ENCODE assay signal across 1 cellular context in the genomic region with DNA sequence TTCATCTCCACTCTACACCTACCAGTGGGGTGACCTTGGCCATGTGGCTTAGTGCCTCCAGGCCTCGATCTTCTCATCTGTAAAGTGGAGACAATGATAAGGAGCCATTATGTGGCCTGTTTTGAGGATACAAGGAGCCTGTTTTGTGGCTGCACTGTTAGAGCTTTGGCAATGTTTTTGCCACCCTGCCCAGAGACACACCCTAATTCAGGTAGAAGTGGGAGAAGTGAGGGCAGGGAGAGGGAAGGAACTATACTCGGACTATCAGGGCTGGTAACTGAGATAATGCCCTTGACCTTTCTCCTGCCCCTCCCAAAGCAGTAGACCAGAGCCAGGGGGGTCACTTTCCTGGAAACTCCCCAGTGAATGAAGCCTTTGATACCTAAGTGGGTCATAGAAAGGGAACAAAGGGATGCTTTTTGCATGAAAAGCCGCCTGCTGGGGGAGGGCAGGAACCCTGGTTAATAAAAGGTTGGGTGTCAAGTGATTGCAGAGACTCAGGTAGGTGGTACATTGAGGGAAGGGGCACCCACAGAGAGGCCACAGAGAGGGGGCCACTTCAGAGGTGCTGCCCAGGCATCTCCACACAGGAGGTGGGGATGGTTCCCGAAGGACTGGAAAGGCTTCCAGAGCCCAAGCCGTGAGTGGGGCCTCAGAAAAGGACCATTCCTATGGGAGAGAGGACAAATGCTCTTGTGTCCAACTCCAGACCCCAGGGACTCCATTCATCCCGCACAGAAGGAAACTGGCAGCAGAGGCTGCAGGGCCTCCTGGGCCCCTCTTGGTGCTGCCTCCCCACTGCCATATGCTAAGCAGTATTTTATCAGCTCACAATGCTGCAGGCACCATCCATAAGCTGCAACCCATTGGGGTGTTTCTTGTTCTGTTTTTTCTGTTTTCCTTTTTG.
A peak's percentile ranks its signal among the peaks of the same experiment; 100 is the strongest.
TF ChIP-seq lines count a peak whose summit lies in the region.

No MANE protein-coding gene starts in this region.

TF ChIP-seq in K562, 482 proteins besides CTCF, POLR2A, EP300 and RAD21:
- 0 out of 2 replicates have a peak, but pooled peaks have one; percentile 16 for TF ChIP-seq BCOR (IDR thresholded peaks at IDR 0.05)
- TF ChIP-seq ESRRA (IDR thresholded peaks at IDR 0.05; ENCODE audit: borderline replicate concordance, low read depth), result 0 out of 2 replicates have a peak, but pooled peaks have one; percentile 26
- no peak for TF ChIP-seq ZNF507 (tag; conservative IDR thresholded peaks at IDR 0.05)
- no peak for TF ChIP-seq SPI1 (IDR thresholded peaks at IDR 0.05; ENCODE audit: borderline replicate concordance, low read depth, low read length)
- TF ChIP-seq, protein P1, sequence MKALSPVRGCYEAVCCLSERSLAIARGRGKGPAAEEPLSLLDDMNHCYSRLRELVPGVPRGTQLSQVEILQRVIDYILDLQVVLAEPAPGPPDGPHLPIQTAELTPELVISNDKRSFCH (CRISPR knock-in tag; IDR thresholded peaks at IDR 0.05), result no peak
- TF ChIP-seq, protein P1 (tag; IDR thresholded peaks at IDR 0.05), result peak; percentile 69; the same call in 1 of the 2 replicates
- TF ChIP-seq RBM25 (IDR thresholded peaks at IDR 0.05; ENCODE audit: low read depth, low read length, severe bottlenecking), result peak; percentile 52
